Comparison of ENCODE assay signal across 1 cellular context in genomic region chr19:35793381-35794165, GRCh38.
TF ChIP-seq lines count a peak whose summit lies in the region.

No MANE protein-coding gene starts in this region.

TF ChIP-seq in HCT116, 20 proteins besides CTCF, POLR2A, EP300 and RAD21 (continued from another document):
- TF ChIP-seq REST (IDR thresholded peaks at IDR 0.05; ENCODE audit: low read depth) (no peak), CEBPB (IDR thresholded peaks at IDR 0.05; ENCODE audit: low read depth) (no peak), SRF (IDR thresholded peaks at IDR 0.05; ENCODE audit: low read depth) (no peak), SP1 (IDR thresholded peaks at IDR 0.05; ENCODE audit: low read depth) (no peak), ZFX (IDR thresholded peaks at IDR 0.05) (no peak), ATF3 (IDR thresholded peaks at IDR 0.05) (no peak)
